ENCODE assay signal across 9 cellular contexts in the genomic region with DNA sequence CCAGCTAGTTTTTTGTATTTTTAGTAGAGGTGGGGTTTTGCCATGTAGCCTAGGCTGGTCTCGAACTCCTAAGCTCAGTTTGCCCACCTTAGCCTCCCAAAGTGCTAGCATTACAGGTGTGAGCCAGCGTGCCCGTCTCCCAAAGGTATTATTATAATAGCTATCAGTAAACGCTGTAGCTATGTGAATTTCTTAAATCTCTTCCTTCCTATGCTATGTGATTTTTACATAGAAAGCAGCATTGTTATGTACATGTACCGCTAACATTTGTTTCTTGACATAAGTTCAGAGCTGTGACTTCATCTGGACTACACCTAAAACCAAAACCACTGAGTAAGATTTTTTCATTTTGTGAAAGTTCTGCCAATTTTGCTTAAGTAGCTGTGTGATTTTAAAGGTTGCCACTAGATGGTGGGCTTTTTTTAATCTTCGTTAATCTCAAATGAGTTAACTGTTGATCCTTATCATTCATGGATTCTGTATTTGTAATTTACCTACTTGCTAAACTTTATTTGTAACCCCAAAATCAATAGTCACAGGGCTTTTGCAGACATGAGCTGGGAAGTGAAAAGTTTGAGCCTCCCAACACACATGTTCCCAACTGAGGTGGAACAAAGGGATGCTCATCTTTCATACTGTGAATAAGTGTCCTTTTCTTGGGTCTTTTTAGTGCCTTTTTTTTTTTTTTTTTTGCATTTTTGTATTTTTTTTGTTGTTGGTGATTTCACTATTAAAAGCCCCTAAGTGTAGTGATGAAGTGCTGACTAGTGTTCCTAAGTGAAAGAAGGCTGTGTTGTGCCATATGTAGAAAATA.
DNase-seq lines count a peak whose midpoint lies in the region; ATAC-seq lines count a peak whose summit lies in the region.
"Had no signal": no experiment of that assay in that cellular context is flagged by ENCODE, and none has a peak within 500 bp of the region (broad histone marks: within the 10 kb centered on the region; RNA-seq: fewer than 3 reads in every experiment).

No MANE protein-coding gene starts in this region.

- ATAC-seq in GM19328 (IDR thresholded peaks at IDR 0.05; ENCODE audit: unreplicated experiment) (no peak), GM18868 (IDR thresholded peaks at IDR 0.05; ENCODE audit: unreplicated experiment) (no peak), GM19035 (IDR thresholded peaks at IDR 0.05; ENCODE audit: unreplicated experiment) (no peak)

- DNase-seq in NCI-H2171 treated with DMSO at 0.1 percent for 48 hours (lab: John Stamatoyannopoulos, UW): peak; percentile 42
- no peak for DNase-seq in NCI-H2171 (lab: John Stamatoyannopoulos, UW)
- DNase-seq in RPMI8226: peak; percentile 69
- DNase-seq in fibroblast of peridontal ligament (ENCODE audit: extremely low read depth): peak; percentile 96
- peak; percentile 75 for DNase-seq in stromal cell of bone marrow (ENCODE audit: low read depth)
- DNase-seq: NCI-H510A treated with DMSO at 0.1 percent for 48 hours had no signal
